14 cellular contexts compared by ENCODE assay signal in the genomic region with DNA sequence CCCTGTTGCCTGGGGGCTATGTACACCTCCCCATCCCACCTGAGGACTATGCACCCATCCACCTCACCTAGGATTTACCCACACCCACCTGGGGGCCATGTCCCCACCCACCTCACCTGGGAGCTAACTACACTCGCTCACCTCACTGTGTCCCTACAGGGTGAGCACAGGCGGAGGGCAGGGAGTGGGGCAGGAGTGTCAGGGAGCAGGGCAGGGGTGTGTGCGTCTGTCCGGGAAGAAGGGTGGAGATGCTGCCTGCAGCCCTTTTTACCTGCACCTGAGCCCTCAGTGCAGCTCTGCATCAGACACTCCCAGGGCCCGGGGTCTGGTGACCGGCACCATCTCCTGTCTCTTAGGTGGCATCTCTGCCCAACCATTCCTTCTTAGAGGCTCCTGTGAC. TPM values are rescaled to one million over a fixed set of nuclear protein-coding genes. Genes with fewer than 3 reads are reported as not detected.
DNase-seq lines count a peak whose midpoint lies in the region; ATAC-seq and TF ChIP-seq lines count a peak whose summit lies in the region.
"Had no signal": no experiment of that assay in that cellular context is flagged by ENCODE, and none has a peak within 500 bp of the region (broad histone marks: within the 10 kb centered on the region; RNA-seq: fewer than 3 reads in every experiment).

No MANE protein-coding gene starts in this region.

- H3K9me3 Mint-ChIP-seq in dendritic cell treated with granulocyte-macrophage colony-stimulating factor and Interleukin-4, amounts not matched to agents 40 ng/mL and 50 ng/mL, for 4 days: no peaks in the 10 kb centered on the region
- no peaks in the 10 kb centered on the region for H3K9me3 Mint-ChIP-seq in activated naive CD4-positive, alpha-beta T cell treated with anti-CD3 and anti-CD28 coated beads, Interleukin-2, amount 10 ng/mL, durations not matched to agents 7 days and 5 days
- H3K9me3 Mint-ChIP-seq: CD4-positive, CD25-positive, alpha-beta regulatory T cell; CD8-positive, alpha-beta memory T cell had no signal

- no peak overlapping the region for H3K27ac ChIP-seq in HEK293 (ENCODE audit: extremely low read depth, low read depth, low read length)
- no peak overlapping the region for H3K27ac ChIP-seq in osteoblast (ENCODE audit: low read depth, low read length)
- H3K27ac ChIP-seq in upper lobe of right lung: no peak overlapping the region

- no peak overlapping the region for H3K4me3 Mint-ChIP-seq in dendritic cell treated with granulocyte-macrophage colony-stimulating factor and Interleukin-4, amounts not matched to agents 40 ng/mL and 50 ng/mL, for 4 days
- H3K4me3 Mint-ChIP-seq in activated naive CD4-positive, alpha-beta T cell treated with anti-CD3 and anti-CD28 coated beads, Interleukin-2, amount 10 ng/mL, durations not matched to agents 7 days and 5 days: no peak overlapping the region
- H3K4me3 Mint-ChIP-seq: CD4-positive, CD25-positive, alpha-beta regulatory T cell; CD8-positive, alpha-beta memory T cell had no signal

- no peaks in the 10 kb centered on the region for H3K9me3 ChIP-seq in HEK293 (ENCODE audit: control insufficient read depth, insufficient read depth, low read depth, low read length)
- no peaks in the 10 kb centered on the region for H3K9me3 ChIP-seq in osteoblast (ENCODE audit: low read depth, low read length)
- H3K9me3 ChIP-seq in upper lobe of right lung: no peaks in the 10 kb centered on the region
- H3K9me3 ChIP-seq: BE2C had no signal

- H2AFZ ChIP-seq in osteoblast (ENCODE audit: low read length): no peak overlapping the region

- H3K36me3 ChIP-seq in HEK293 (ENCODE audit: control insufficient read depth in 2 of 2, insufficient read depth in 1 of 2, low read length in 2 of 2): no peaks in the 10 kb centered on the region
- H3K36me3 ChIP-seq in osteoblast (ENCODE audit: insufficient read depth, low read length): no peaks in the 10 kb centered on the region
- no peaks in the 10 kb centered on the region for H3K36me3 ChIP-seq in upper lobe of right lung
- H3K36me3 ChIP-seq: BE2C had no signal

- no peaks in the 10 kb centered on the region for H3K79me2 ChIP-seq in osteoblast (ENCODE audit: insufficient read depth, low read length)

- H3K27me3 Mint-ChIP-seq in dendritic cell treated with granulocyte-macrophage colony-stimulating factor and Interleukin-4, amounts not matched to agents 40 ng/mL and 50 ng/mL, for 4 days: peaks cover 36% of the 10 kb centered on the region
- H3K27me3 Mint-ChIP-seq in activated naive CD4-positive, alpha-beta T cell treated with anti-CD3 and anti-CD28 coated beads, Interleukin-2, amount 10 ng/mL, durations not matched to agents 7 days and 5 days: peaks cover 18% of the 10 kb centered on the region

- H3K4me1 ChIP-seq in HEK293 (ENCODE audit: control insufficient read depth, insufficient read depth, low read length) (no peaks in the 10 kb centered on the region), osteoblast (ENCODE audit: insufficient read depth, low read length) (no peaks in the 10 kb centered on the region), upper lobe of right lung (no peaks in the 10 kb centered on the region)
- H3K4me1 ChIP-seq: BE2C had no signal

- POLR2A ChIA-PET in HEK293 (lab: Yijun Ruan, JAX): no interaction called here

- H3K27me3 ChIP-seq in osteoblast (ENCODE audit: insufficient read depth, low read length) (no peaks in the 10 kb centered on the region), upper lobe of right lung (no peaks in the 10 kb centered on the region)
- H3K27me3 ChIP-seq: BE2C had no signal

- H3K4me3 ChIP-seq in HEK293 (ENCODE audit: low read depth, low read length) (no peak overlapping the region), osteoblast (ENCODE audit: insufficient read depth, low read length) (no peak overlapping the region), upper lobe of right lung (no peak overlapping the region)

- H3K4me2 ChIP-seq in osteoblast (ENCODE audit: insufficient read depth, low read length): no peak overlapping the region

- CTCF ChIA-PET in HEK293 (lab: Yijun Ruan, JAX): interaction anchor here (1.2 kb wide), 1 partner anchor 15 kb away, joined by 5 read pairs; no protein-coding TSS in a partner anchor
- CTCF ChIA-PET in activated naive CD4-positive, alpha-beta T cell treated with anti-CD3 and anti-CD28 coated beads, Interleukin-2, amount 10 ng/mL, durations not matched to agents 7 days and 5 days (lab: Charles Lee): interaction anchor here (0.8 kb wide), 1 partner anchor 15 kb away, joined by 3 read pairs; no protein-coding TSS in a partner anchor

- H3K27ac Mint-ChIP-seq in dendritic cell treated with granulocyte-macrophage colony-stimulating factor and Interleukin-4, amounts not matched to agents 40 ng/mL and 50 ng/mL, for 4 days: peak overlapping the region; percentile 77
- H3K27ac Mint-ChIP-seq in activated naive CD4-positive, alpha-beta T cell treated with anti-CD3 and anti-CD28 coated beads, Interleukin-2, amount 10 ng/mL, durations not matched to agents 7 days and 5 days: no peak overlapping the region
- H3K27ac Mint-ChIP-seq: CD4-positive, CD25-positive, alpha-beta regulatory T cell had no signal

- peaks cover 15% of the 10 kb centered on the region for H3K4me1 Mint-ChIP-seq in dendritic cell treated with granulocyte-macrophage colony-stimulating factor and Interleukin-4, amounts not matched to agents 40 ng/mL and 50 ng/mL, for 4 days (ENCODE audit: low read depth)
- no peaks in the 10 kb centered on the region for H3K4me1 Mint-ChIP-seq in activated naive CD4-positive, alpha-beta T cell treated with anti-CD3 and anti-CD28 coated beads, Interleukin-2, amount 10 ng/mL, durations not matched to agents 7 days and 5 days
- H3K4me1 Mint-ChIP-seq: CD4-positive, CD25-positive, alpha-beta regulatory T cell; CD8-positive, alpha-beta memory T cell had no signal

- ATAC-seq in upper lobe of right lung: peak; percentile 6
- ATAC-seq: HCT116 had no signal

- TF ChIP-seq CTCF in HEK293 (tag by site-specific recombination; IDR thresholded peaks at IDR 0.05): no peak
- TF ChIP-seq CTCF in osteoblast (IDR thresholded peaks at IDR 0.05; ENCODE audit: extremely low read depth, low read depth, low read length): no peak
- no peak for TF ChIP-seq CTCF in upper lobe of right lung (IDR thresholded peaks at IDR 0.05)

- intact Hi-C loops in dendritic cell treated with granulocyte-macrophage colony-stimulating factor and Interleukin-4, amounts not matched to agents 40 ng/mL and 50 ng/mL, for 4 days (cut with micrococcal nuclease): loop anchor here (10.0 kb wide), 1 partner anchor 82 kb away; no protein-coding TSS in a partner anchor
- intact Hi-C loops in upper lobe of right lung (cut with DNase I): no loop called here

- H4K20me1 ChIP-seq in osteoblast (ENCODE audit: insufficient read depth, low read length): no peaks in the 10 kb centered on the region

- no peaks in the 10 kb centered on the region for H3K36me3 Mint-ChIP-seq in dendritic cell treated with granulocyte-macrophage colony-stimulating factor and Interleukin-4, amounts not matched to agents 40 ng/mL and 50 ng/mL, for 4 days (ENCODE audit: low read depth)
- H3K36me3 Mint-ChIP-seq in activated naive CD4-positive, alpha-beta T cell treated with anti-CD3 and anti-CD28 coated beads, Interleukin-2, amount 10 ng/mL, durations not matched to agents 7 days and 5 days: no peaks in the 10 kb centered on the region
- H3K36me3 Mint-ChIP-seq: CD4-positive, CD25-positive, alpha-beta regulatory T cell had no signal

- peak; percentile 64 for DNase-seq in osteoblast (ENCODE audit: insufficient read length, low spot score, missing footprints)
- DNase-seq in upper lobe of right lung: no peak
- no peak for DNase-seq in activated naive CD4-positive, alpha-beta T cell treated with anti-CD3 and anti-CD28 coated beads, Interleukin-2, amount 10 ng/mL, durations not matched to agents 7 days and 5 days
- no peak for DNase-seq in RKO (ENCODE audit: low spot score)
- DNase-seq in Ammon's horn (ENCODE audit: low spot score): no peak
- DNase-seq: BE2C; CD4-positive, CD25-positive, alpha-beta regulatory T cell; CD8-positive, alpha-beta memory T cell; COR-L47 had no signal

TF ChIP-seq in HEK293, 187 proteins besides CTCF, POLR2A, EP300 and RAD21:
- TF ChIP-seq ZFHX2 (tag by site-specific recombination; conservative IDR thresholded peaks at IDR 0.05) (0 out of 2 replicates have a peak, but pooled peaks have one; percentile 1), ZNF354C (tag by site-specific recombination; IDR thresholded peaks at IDR 0.05; ENCODE audit: borderline replicate concordance, low read depth) (no peak), EGR2 (tag by site-specific recombination; IDR thresholded peaks at IDR 0.05; ENCODE audit: low read depth) (0 out of 2 replicates have a peak, but pooled peaks have one; percentile 1)

RNA-seq across cellular contexts. Expression of a gene that starts 10.6 kb away (rescaled TPM):
- total RNA-seq in osteoblast (0.29 and 0.36 TPM in 2 replicates), upper lobe of right lung (50.9 TPM)
- total RNA-seq: A172, HT-29 had no signal

RNA-seq across cellular contexts. Expression of a gene that starts 38.1 kb away (rescaled TPM):
- 1.8 and 2.1 TPM in 2 replicates for total RNA-seq in osteoblast
- 8.1 TPM for total RNA-seq in upper lobe of right lung

RNA-seq across cellular contexts. Expression of a gene that starts 38.4 kb away (rescaled TPM):
- total RNA-seq in osteoblast (86.9 and 96.6 TPM in 2 replicates), upper lobe of right lung (137 TPM)

Comparison
In these comparisons a context has a peak if more than half of its experiments do, and no peak if none do; other contexts are left out.
1. RNA of a gene that starts 10.6 kb away (total RNA-seq): 50.9 TPM in upper lobe of right lung (single experiment); 0.29 to 0.36 TPM in osteoblast; every median in the first group is over 10 times any median in the second.